In the genomic region with DNA sequence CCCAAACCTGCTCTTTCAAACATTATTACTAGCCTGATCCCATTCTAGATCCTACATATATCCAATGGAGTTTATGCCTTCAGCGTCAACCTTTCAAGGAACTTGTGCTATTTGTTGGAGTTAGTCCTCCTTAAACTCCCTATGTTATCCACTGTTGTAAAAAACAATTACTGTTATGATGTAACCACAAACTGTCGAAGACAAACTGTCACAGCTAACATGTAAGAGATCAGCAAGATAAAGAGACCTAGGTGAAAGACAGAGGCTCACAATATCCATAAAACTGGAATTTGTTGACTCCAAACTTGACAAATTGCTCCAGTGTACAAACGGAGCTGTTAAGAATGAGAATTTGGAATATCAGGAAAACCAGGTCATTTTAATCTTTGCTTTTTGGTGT, we compare ENCODE assay signal across 1 cellular context.
TF ChIP-seq lines count a peak whose summit lies in the region.

No MANE protein-coding gene starts in this region.

TF ChIP-seq in K562, 482 proteins besides CTCF, POLR2A, EP300 and RAD21 (continued from another document and continues in another):
- TF ChIP-seq, protein P1, sequence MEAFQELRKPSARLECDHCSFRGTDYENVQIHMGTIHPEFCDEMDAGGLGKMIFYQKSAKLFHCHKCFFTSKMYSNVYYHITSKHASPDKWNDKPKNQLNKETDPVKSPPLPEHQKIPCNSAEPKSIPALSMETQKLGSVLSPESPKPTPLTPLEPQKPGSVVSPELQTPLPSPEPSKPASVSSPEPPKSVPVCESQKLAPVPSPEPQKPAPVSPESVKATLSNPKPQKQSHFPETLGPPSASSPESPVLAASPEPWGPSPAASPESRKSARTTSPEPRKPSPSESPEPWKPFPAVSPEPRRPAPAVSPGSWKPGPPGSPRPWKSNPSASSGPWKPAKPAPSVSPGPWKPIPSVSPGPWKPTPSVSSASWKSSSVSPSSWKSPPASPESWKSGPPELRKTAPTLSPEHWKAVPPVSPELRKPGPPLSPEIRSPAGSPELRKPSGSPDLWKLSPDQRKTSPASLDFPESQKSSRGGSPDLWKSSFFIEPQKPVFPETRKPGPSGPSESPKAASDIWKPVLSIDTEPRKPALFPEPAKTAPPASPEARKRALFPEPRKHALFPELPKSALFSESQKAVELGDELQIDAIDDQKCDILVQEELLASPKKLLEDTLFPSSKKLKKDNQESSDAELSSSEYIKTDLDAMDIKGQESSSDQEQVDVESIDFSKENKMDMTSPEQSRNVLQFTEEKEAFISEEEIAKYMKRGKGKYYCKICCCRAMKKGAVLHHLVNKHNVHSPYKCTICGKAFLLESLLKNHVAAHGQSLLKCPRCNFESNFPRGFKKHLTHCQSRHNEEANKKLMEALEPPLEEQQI (IDR thresholded peaks at IDR 0.05), result no peak
- TF ChIP-seq ZNF436 (CRISPR knock-in tag; IDR thresholded peaks at IDR 0.05) (no peak), XRCC5 (IDR thresholded peaks at IDR 0.05; ENCODE audit: low read depth, low read length) (no peak), TOE1 (IDR thresholded peaks at IDR 0.05; ENCODE audit: borderline replicate concordance) (no peak), TOE1 (CRISPR knock-in tag; IDR thresholded peaks at IDR 0.05; ENCODE audit: borderline replicate concordance, low read depth) (no peak), GATAD2B (IDR thresholded peaks at IDR 0.05; ENCODE audit: borderline replicate concordance) (no peak), EGR1 (conservative IDR thresholded peaks at IDR 0.05) (no peak), JUN (IDR thresholded peaks at IDR 0.05; ENCODE audit: borderline replicate concordance, low read depth, low read length) (no peak), JUN (CRISPR knock-in tag; IDR thresholded peaks at IDR 0.05; ENCODE audit: borderline replicate concordance) (no peak), MCM7 (IDR thresholded peaks at IDR 0.05) (no peak), ZBED1 (IDR thresholded peaks at IDR 0.05) (no peak), EP400 (IDR thresholded peaks at IDR 0.05) (peak; percentile 21; the same call in 1 of the 2 replicates), ZBTB8A (IDR thresholded peaks at IDR 0.05; ENCODE audit: partially characterized antibody) (no peak), ZNF124 (CRISPR knock-in tag; IDR thresholded peaks at IDR 0.05) (no peak), SRF (CRISPR knock-in tag; IDR thresholded peaks at IDR 0.05) (no peak), CAMTA2 (CRISPR knock-in tag; conservative IDR thresholded peaks at IDR 0.05) (no peak), HMG20A (CRISPR knock-in tag; conservative IDR thresholded peaks at IDR 0.05) (no peak), PHF8 (IDR thresholded peaks at IDR 0.05; ENCODE audit: borderline replicate concordance, low read length) (no peak), LCOR (CRISPR knock-in tag; IDR thresholded peaks at IDR 0.05) (no peak), TBP (optimal IDR thresholded peaks at IDR 0.05; ENCODE audit: low read depth, low read length) (no peak), ZNF699 (CRISPR knock-in tag; IDR thresholded peaks at IDR 0.05; ENCODE audit: insufficient replicate concordance) (no peak), BMI1 (IDR thresholded peaks at IDR 0.05; ENCODE audit: low read length) (no peak), CBX2 (IDR thresholded peaks at IDR 0.05; ENCODE audit: insufficient read depth, low read length, poor library complexity, severe bottlenecking) (no peak), ZEB2 (IDR thresholded peaks at IDR 0.05) (peak; percentile 61; the same call in 1 of the 2 replicates), DDX20 (tag; IDR thresholded peaks at IDR 0.05; ENCODE audit: low read depth) (no peak), TCF7 (IDR thresholded peaks at IDR 0.05; ENCODE audit: borderline replicate concordance) (no peak), TCF7L2 (IDR thresholded peaks at IDR 0.05; ENCODE audit: low read depth, low read length) (no peak), GABPB2 (CRISPR knock-in tag; conservative IDR thresholded peaks at IDR 0.05) (no peak), ATF1 (CRISPR knock-in tag; IDR thresholded peaks at IDR 0.05) (no peak), ATF1 (tag; IDR thresholded peaks at IDR 0.05) (peak; percentile 56), PTTG1 (tag; IDR thresholded peaks at IDR 0.05; ENCODE audit: low read depth) (no peak), SLC30A9 (CRISPR knock-in tag; IDR thresholded peaks at IDR 0.05) (no peak)
- TF ChIP-seq, protein P2, sequence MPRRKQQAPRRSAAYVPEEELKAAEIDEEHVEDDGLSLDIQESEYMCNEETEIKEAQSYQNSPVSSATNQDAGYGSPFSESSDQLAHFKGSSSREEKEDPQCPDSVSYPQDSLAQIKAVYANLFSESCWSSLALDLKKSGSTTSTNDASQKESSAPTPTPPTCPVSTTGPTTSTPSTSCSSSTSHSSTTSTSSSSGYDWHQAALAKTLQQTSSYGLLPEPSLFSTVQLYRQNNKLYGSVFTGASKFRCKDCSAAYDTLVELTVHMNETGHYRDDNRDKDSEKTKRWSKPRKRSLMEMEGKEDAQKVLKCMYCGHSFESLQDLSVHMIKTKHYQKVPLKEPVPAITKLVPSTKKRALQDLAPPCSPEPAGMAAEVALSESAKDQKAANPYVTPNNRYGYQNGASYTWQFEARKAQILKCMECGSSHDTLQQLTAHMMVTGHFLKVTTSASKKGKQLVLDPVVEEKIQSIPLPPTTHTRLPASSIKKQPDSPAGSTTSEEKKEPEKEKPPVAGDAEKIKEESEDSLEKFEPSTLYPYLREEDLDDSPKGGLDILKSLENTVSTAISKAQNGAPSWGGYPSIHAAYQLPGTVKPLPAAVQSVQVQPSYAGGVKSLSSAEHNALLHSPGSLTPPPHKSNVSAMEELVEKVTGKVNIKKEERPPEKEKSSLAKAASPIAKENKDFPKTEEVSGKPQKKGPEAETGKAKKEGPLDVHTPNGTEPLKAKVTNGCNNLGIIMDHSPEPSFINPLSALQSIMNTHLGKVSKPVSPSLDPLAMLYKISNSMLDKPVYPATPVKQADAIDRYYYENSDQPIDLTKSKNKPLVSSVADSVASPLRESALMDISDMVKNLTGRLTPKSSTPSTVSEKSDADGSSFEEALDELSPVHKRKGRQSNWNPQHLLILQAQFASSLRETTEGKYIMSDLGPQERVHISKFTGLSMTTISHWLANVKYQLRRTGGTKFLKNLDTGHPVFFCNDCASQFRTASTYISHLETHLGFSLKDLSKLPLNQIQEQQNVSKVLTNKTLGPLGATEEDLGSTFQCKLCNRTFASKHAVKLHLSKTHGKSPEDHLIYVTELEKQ (CRISPR knock-in tag; IDR thresholded peaks at IDR 0.05), result no peak
- TF ChIP-seq, protein P3, sequence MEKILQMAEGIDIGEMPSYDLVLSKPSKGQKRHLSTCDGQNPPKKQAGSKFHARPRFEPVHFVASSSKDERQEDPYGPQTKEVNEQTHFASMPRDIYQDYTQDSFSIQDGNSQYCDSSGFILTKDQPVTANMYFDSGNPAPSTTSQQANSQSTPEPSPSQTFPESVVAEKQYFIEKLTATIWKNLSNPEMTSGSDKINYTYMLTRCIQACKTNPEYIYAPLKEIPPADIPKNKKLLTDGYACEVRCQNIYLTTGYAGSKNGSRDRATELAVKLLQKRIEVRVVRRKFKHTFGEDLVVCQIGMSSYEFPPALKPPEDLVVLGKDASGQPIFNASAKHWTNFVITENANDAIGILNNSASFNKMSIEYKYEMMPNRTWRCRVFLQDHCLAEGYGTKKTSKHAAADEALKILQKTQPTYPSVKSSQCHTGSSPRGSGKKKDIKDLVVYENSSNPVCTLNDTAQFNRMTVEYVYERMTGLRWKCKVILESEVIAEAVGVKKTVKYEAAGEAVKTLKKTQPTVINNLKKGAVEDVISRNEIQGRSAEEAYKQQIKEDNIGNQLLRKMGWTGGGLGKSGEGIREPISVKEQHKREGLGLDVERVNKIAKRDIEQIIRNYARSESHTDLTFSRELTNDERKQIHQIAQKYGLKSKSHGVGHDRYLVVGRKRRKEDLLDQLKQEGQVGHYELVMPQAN (IDR thresholded peaks at IDR 0.05; ENCODE audit: borderline replicate concordance), result no peak
- TF ChIP-seq, protein P4, sequence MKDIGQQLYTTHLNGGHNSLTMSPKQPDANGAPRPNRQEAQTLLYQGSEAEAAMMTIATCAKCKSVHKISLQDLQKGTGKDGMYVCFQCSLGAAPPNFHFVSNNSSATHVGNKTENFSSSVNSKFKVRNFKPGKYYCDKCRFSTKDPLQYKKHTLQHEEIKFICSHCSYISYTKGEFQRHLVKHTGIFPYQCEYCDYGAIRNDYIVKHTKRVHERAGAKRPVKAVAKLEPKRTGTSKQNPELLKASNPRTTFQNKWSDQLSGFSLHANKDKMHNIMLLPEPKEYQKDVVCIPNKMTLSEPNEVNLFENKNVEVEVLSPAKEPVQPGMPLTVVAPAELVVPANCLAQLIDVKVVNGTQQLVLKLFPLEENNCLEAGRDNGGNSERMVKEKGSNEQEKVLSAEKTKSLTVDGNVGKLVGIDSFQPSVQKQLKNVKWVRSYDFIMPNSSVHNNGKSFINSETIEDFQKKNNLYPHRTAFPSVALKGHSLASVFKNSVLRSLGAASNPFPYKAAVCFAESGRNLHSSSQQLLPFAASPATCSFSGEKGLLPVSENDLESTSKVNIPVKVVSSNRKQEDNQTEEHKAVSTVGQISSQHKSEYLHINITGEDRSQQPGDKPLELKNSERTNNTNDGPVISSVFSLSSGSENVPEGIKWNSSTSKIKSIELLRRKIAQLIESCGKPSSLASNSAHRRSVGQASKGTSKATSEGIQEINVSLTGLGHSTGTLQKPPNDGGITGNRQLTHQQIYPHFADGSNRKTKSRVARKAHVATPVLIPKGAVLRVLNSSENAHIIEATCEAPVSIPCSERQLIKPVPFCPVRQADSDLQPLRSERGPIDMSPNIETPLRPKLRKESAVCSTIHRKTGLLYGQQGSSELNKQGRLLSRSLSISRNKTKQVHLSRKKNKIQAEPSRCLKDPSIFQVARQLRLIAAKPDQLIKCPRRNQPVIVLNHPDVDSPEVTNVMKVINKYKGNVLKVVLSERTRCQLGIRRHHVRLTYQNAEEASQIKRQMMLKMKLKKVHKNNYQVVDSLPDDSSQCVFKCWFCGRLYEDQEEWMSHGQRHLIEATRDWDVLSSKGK (CRISPR knock-in tag; IDR thresholded peaks at IDR 0.05), result no peak
- TF ChIP-seq, protein P5, sequence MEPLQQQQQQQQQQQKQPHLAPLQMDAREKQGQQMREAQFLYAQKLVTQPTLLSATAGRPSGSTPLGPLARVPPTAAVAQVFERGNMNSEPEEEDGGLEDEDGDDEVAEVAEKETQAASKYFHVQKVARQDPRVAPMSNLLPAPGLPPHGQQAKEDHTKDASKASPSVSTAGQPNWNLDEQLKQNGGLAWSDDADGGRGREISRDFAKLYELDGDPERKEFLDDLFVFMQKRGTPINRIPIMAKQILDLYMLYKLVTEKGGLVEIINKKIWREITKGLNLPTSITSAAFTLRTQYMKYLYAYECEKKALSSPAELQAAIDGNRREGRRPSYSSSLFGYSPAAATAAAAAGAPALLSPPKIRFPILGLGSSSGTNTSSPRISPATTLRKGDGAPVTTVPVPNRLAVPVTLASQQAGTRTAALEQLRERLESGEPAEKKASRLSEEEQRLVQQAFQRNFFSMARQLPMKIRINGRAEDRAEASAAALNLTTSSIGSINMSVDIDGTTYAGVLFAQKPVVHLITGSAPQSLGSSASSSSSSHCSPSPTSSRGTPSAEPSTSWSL (CRISPR knock-in tag; IDR thresholded peaks at IDR 0.05; ENCODE audit: borderline replicate concordance), result no peak
- TF ChIP-seq, protein P6, sequence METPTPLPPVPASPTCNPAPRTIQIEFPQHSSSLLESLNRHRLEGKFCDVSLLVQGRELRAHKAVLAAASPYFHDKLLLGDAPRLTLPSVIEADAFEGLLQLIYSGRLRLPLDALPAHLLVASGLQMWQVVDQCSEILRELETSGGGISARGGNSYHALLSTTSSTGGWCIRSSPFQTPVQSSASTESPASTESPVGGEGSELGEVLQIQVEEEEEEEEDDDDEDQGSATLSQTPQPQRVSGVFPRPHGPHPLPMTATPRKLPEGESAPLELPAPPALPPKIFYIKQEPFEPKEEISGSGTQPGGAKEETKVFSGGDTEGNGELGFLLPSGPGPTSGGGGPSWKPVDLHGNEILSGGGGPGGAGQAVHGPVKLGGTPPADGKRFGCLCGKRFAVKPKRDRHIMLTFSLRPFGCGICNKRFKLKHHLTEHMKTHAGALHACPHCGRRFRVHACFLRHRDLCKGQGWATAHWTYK (CRISPR knock-in tag; IDR thresholded peaks at IDR 0.05), result no peak
- TF ChIP-seq, protein P7, sequence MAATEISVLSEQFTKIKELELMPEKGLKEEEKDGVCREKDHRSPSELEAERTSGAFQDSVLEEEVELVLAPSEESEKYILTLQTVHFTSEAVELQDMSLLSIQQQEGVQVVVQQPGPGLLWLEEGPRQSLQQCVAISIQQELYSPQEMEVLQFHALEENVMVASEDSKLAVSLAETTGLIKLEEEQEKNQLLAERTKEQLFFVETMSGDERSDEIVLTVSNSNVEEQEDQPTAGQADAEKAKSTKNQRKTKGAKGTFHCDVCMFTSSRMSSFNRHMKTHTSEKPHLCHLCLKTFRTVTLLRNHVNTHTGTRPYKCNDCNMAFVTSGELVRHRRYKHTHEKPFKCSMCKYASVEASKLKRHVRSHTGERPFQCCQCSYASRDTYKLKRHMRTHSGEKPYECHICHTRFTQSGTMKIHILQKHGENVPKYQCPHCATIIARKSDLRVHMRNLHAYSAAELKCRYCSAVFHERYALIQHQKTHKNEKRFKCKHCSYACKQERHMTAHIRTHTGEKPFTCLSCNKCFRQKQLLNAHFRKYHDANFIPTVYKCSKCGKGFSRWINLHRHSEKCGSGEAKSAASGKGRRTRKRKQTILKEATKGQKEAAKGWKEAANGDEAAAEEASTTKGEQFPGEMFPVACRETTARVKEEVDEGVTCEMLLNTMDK (IDR thresholded peaks at IDR 0.05; ENCODE audit: borderline replicate concordance, insufficient read depth, low read depth, low read length, poor library complexity, severe bottlenecking), result no peak
- TF ChIP-seq, protein P8, sequence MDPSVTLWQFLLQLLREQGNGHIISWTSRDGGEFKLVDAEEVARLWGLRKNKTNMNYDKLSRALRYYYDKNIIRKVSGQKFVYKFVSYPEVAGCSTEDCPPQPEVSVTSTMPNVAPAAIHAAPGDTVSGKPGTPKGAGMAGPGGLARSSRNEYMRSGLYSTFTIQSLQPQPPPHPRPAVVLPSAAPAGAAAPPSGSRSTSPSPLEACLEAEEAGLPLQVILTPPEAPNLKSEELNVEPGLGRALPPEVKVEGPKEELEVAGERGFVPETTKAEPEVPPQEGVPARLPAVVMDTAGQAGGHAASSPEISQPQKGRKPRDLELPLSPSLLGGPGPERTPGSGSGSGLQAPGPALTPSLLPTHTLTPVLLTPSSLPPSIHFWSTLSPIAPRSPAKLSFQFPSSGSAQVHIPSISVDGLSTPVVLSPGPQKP (CRISPR knock-in tag; IDR thresholded peaks at IDR 0.05), result no peak
- TF ChIP-seq, protein P9, sequence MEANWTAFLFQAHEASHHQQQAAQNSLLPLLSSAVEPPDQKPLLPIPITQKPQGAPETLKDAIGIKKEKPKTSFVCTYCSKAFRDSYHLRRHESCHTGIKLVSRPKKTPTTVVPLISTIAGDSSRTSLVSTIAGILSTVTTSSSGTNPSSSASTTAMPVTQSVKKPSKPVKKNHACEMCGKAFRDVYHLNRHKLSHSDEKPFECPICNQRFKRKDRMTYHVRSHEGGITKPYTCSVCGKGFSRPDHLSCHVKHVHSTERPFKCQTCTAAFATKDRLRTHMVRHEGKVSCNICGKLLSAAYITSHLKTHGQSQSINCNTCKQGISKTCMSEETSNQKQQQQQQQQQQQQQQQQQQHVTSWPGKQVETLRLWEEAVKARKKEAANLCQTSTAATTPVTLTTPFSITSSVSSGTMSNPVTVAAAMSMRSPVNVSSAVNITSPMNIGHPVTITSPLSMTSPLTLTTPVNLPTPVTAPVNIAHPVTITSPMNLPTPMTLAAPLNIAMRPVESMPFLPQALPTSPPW (CRISPR knock-in tag; IDR thresholded peaks at IDR 0.05), result 0 out of 2 replicates have a peak, but pooled peaks have one; percentile 20
- TF ChIP-seq, protein P10, sequence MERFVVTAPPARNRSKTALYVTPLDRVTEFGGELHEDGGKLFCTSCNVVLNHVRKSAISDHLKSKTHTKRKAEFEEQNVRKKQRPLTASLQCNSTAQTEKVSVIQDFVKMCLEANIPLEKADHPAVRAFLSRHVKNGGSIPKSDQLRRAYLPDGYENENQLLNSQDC (CRISPR knock-in tag; IDR thresholded peaks at IDR 0.05), result no peak
